ENCODE assay signal across 8 cellular contexts in genomic region chr7:90594791-90595317, GRCh38. TPM values are rescaled to one million over a fixed set of nuclear protein-coding genes. Genes with fewer than 3 reads are reported as not detected.
A peak's percentile ranks its signal among the peaks of the same experiment; 100 is the strongest.
DNase-seq lines count a peak whose midpoint lies in the region; ATAC-seq and TF ChIP-seq lines count a peak whose summit lies in the region.

No MANE protein-coding gene starts in this region.

- H3K27me3 ChIP-seq in BJ (ENCODE audit: control insufficient read depth, insufficient read depth, low read length) (no peaks in the 10 kb centered on the region), thyroid gland (no peaks in the 10 kb centered on the region)

- no peak for TF ChIP-seq CTCF in BJ (IDR thresholded peaks at IDR 0.05; ENCODE audit: insufficient read depth, low read depth, low read length)
- TF ChIP-seq CTCF in thyroid gland (IDR thresholded peaks at IDR 0.05) = no peak

- peaks cover 3 to 5% of the 10 kb centered on the region in 2 donors for H3K4me1 ChIP-seq in thyroid gland

- CTCF ChIA-PET in BJ (lab: Yijun Ruan, JAX) = interaction anchor here (0.5 to 3.8 kb wide), 8 partner anchors 9 to 440 kb away, joined by 3 to 23 read pairs (median 4); no protein-coding TSS in a partner anchor

- H3K9me3 ChIP-seq in thyroid gland = no peaks in the 10 kb centered on the region

- H3K27ac ChIP-seq in thyroid gland = peak overlapping the region; percentile 39 to 82 (median 82)

- 33 to 40% methylated on average over 10 of the region's 10 CpGs for WGBS in thyroid gland, 2 donors

- TF ChIP-seq POLR2A in thyroid gland (IDR thresholded peaks at IDR 0.05) = no peak

- POLR2A ChIA-PET in BJ (lab: Charles Lee) = no interaction called here

- ATAC-seq in GM18907 (IDR thresholded peaks at IDR 0.05; ENCODE audit: unreplicated experiment) = no peak
- no peak for ATAC-seq in HG03354 (IDR thresholded peaks at IDR 0.05; ENCODE audit: poor library complexity, severe bottlenecking, unreplicated experiment)

- H3K36me3 ChIP-seq in BJ (ENCODE audit: control insufficient read depth, insufficient read depth, low read length) (no peaks in the 10 kb centered on the region), thyroid gland (no peaks in the 10 kb centered on the region)

- H3K4me3 ChIP-seq in BJ (ENCODE audit: low read depth, low read length) = peak overlapping the region; percentile 87
- H3K4me3 ChIP-seq in thyroid gland (replicated peaks in 1 of 3) = peak overlapping the region in 1 of 3 donors; percentile 68

- intact Hi-C loops in thyroid gland (cut with DNase I) = no loop called here

- DNase-seq in BJ (ENCODE audit: low read depth) (peak; percentile 37), HT1080 (ENCODE audit: low read depth) (peak; percentile 91), astrocyte of the hippocampus (ENCODE audit: low read depth, low spot score) (peak; percentile 81), islet precursor cell (peak; percentile 39), thyroid gland (peak; percentile 52 to 61), SHP77 treated with DMSO at 0.1 percent for 48 hours (lab: John Stamatoyannopoulos, UW) (no peak)

RNA-seq across cellular contexts. Expression of gene CDK14, which starts 1.3 kb away (rescaled TPM):
- 6.7 and 11.8 TPM in 2 replicates for polyA plus RNA-seq in BJ (2011; rRNA removed)
- polyA minus RNA-seq in BJ (2011; rRNA and poly(A)+ RNA removed) = 11.3 and 15.5 TPM in 2 replicates
- 6.9 and 8.1 TPM in 2 replicates for total RNA-seq in HT1080 (2014; rRNA removed; shearing (Covaris generic))
- 8.1 and 9.3 TPM in 2 replicates for polyA plus RNA-seq in HT1080 (2015; cell fraction: cytosol; rRNA removed)
- polyA plus RNA-seq in HT1080 (2015; cell fraction: nucleus; rRNA removed) = 5.4 and 5.9 TPM in 2 replicates
- total RNA-seq in thyroid gland = 10 to 100 TPM; 29.3 to 37.8 (median 33.0) TPM
